Comparison of ENCODE assay signal across 10 cellular contexts in genomic region chr12:63845726-63846125, GRCh38. TPM values are rescaled to one million over a fixed set of nuclear protein-coding genes. Genes with fewer than 3 reads are reported as not detected.
DNase-seq lines count a peak whose midpoint lies in the region; ATAC-seq and TF ChIP-seq lines count a peak whose summit lies in the region.
"Had no signal": no experiment of that assay in that cellular context is flagged by ENCODE, and none has a peak within 500 bp of the region (broad histone marks: within the 10 kb centered on the region; RNA-seq: fewer than 3 reads in every experiment).

No MANE protein-coding gene starts in this region.

- no peak for TF ChIP-seq POLR2A in heart left ventricle (IDR thresholded peaks at IDR 0.05)
- TF ChIP-seq POLR2A in GM18505 (IDR thresholded peaks at IDR 0.05; ENCODE audit: borderline replicate concordance, extremely low read depth, insufficient read depth, insufficient read length), result no peak

- peak overlapping the region in 9 of 12 donors; percentile 63 to 100 (median 94) for H3K4me3 ChIP-seq in heart left ventricle
- H3K4me3 ChIP-seq in right atrium auricular region, result peak overlapping the region in 1 of 2 donors; percentile 86
- H3K4me3 ChIP-seq in astrocyte of the cerebellum (ENCODE audit: low read depth, low read length), result peak overlapping the region; percentile 75
- H3K4me3 ChIP-seq in urinary bladder (ENCODE audit: low read depth, low read length), result peak overlapping the region; percentile 7

- peaks cover 0 to 36% (median 9%) of the 10 kb centered on the region in 12 donors for H3K4me1 ChIP-seq in heart left ventricle
- peaks cover 0 to 20% of the 10 kb centered on the region in 2 donors for H3K4me1 ChIP-seq in right atrium auricular region
- H3K4me1 ChIP-seq in urinary bladder (ENCODE audit: insufficient read depth), result peaks cover 5% of the 10 kb centered on the region

- no peak for TF ChIP-seq CTCF in heart left ventricle (IDR thresholded peaks at IDR 0.05)
- TF ChIP-seq CTCF in right atrium auricular region (IDR thresholded peaks at IDR 0.05), result no peak
- TF ChIP-seq CTCF in astrocyte of the cerebellum (IDR thresholded peaks at IDR 0.05; ENCODE audit: low read depth, low read length, missing control alignments), result no peak

- no peaks in the 10 kb centered on the region for H3K9me3 ChIP-seq in heart left ventricle
- H3K9me3 ChIP-seq in right atrium auricular region, result no peaks in the 10 kb centered on the region

- DNase-seq in heart left ventricle (no peak), right atrium auricular region (ENCODE audit: low spot score) (no peak), astrocyte of the cerebellum (ENCODE audit: low read depth) (no peak), left kidney (ENCODE audit: low read depth, low spot score) (peak; percentile 46), nucleus accumbens (lab: John Stamatoyannopoulos, UW) (no peak)
- DNase-seq: effector memory CD4-positive, alpha-beta T cell; substantia nigra had no signal

- intact Hi-C loops in heart left ventricle (cut with DNase I), result loop anchor here (2.0 to 10.0 kb wide), 9 partner anchors 87 to 559 kb away; partner anchors contain the start of genes C12orf56 (in 1 of the 10) and XPOT (in 1 of the 10)

- H3K36me3 ChIP-seq in heart left ventricle (no peaks in the 10 kb centered on the region), right atrium auricular region (no peaks in the 10 kb centered on the region), urinary bladder (ENCODE audit: insufficient read depth) (no peaks in the 10 kb centered on the region)

- H3K27ac ChIP-seq in heart left ventricle (peak overlapping the region in 1 of 12 donors; percentile 95), right atrium auricular region (no peak overlapping the region), urinary bladder (ENCODE audit: low read depth) (no peak overlapping the region)

- no peak for ATAC-seq in heart left ventricle
- ATAC-seq in HG02588 (IDR thresholded peaks at IDR 0.05; ENCODE audit: unreplicated experiment), result no peak
- ATAC-seq in GM18505 (IDR thresholded peaks at IDR 0.05; ENCODE audit: unreplicated experiment), result no peak

- H3K27me3 ChIP-seq in heart left ventricle (no peaks in the 10 kb centered on the region), right atrium auricular region (no peaks in the 10 kb centered on the region)

- in situ Hi-C loops in astrocyte of the cerebellum (cut with HindIII; ENCODE audit: low sequenced_read_pairs), result no loop called here

- WGBS in heart left ventricle, 4 donors, result 42 to 52% (median 45%) methylated on average over 2 of the region's 2 CpGs
- 46% methylated on average over 2 of the region's 2 CpGs for WGBS in urinary bladder

RNA-seq across cellular contexts. Expression of gene SRGAP1, which starts 1.2 kb away (rescaled TPM):
- total RNA-seq in heart left ventricle (10 to 100 TPM in 1 of 9 donors, 1 to 10 TPM in 8; 2.1 to 10.6 (median 4.5) TPM), right atrium auricular region (1 to 10 TPM; 1.4 to 3.3 TPM), urinary bladder (18.0 TPM)
- polyA plus RNA-seq in heart left ventricle (1 to 10 TPM; 1.3 to 4.5 TPM), urinary bladder (1.9 TPM)
